In genomic region chr20:59728722-59729430, GRCh38 we compare ENCODE assay signal across 16 cellular contexts.
DNase-seq lines count a peak whose midpoint lies in the region; ATAC-seq and TF ChIP-seq lines count a peak whose summit lies in the region.
"Had no signal": no experiment of that assay in that cellular context is flagged by ENCODE, and none has a peak within 500 bp of the region (broad histone marks: within the 10 kb centered on the region; RNA-seq: fewer than 3 reads in every experiment).

No MANE protein-coding gene starts in this region.

- H3K27me3 ChIP-seq in RWPE2 (ENCODE audit: insufficient read depth, poor library complexity, severe bottlenecking) (peaks cover 90% of the 10 kb centered on the region), neural progenitor cell (no peaks in the 10 kb centered on the region), upper lobe of right lung (peaks cover 26% of the 10 kb centered on the region)

- H3K4me1 ChIP-seq in RWPE2 (ENCODE audit: insufficient read depth, poor library complexity, severe bottlenecking) (no peaks in the 10 kb centered on the region), neural progenitor cell (no peaks in the 10 kb centered on the region), upper lobe of right lung (no peaks in the 10 kb centered on the region)

- H3K79me2 ChIP-seq in neural progenitor cell (ENCODE audit: low read depth) = no peaks in the 10 kb centered on the region

- no peak for ATAC-seq in activated CD8-positive, alpha-beta memory T cell treated with anti-CD3 and anti-CD28 coated beads, Interleukin-2, amount 10 ng/mL, durations not matched to agents 7 days and 5 days
- ATAC-seq in RWPE2 (ENCODE audit: low read depth) = no peak
- ATAC-seq in upper lobe of right lung = no peak
- ATAC-seq in esophagus mucosa = no peak
- ATAC-seq: CD8-positive, alpha-beta T cell had no signal

- H3K36me3 ChIP-seq in RWPE2 (ENCODE audit: low read depth) = no peaks in the 10 kb centered on the region
- no peaks in the 10 kb centered on the region for H3K36me3 ChIP-seq in neural progenitor cell
- no peaks in the 10 kb centered on the region for H3K36me3 ChIP-seq in upper lobe of right lung

- intact Hi-C loops in upper lobe of right lung (cut with DNase I) = no loop called here

- in situ Hi-C loops in KBM-7 (cut with MboI; ENCODE audit: low pct_unique_long_range_greater_than_20kb, low sequenced_read_pairs) = no loop called here

- H3K4me2 ChIP-seq in neural progenitor cell = no peak overlapping the region

- H3K27me3 Mint-ChIP-seq in activated CD8-positive, alpha-beta memory T cell treated with anti-CD3 and anti-CD28 coated beads, Interleukin-2, amount 10 ng/mL, durations not matched to agents 7 days and 5 days = peaks cover 6% of the 10 kb centered on the region
- H3K27me3 Mint-ChIP-seq in neural progenitor cell (ENCODE audit: insufficient read depth, low read depth) = peaks cover 9% of the 10 kb centered on the region

- H3K27ac ChIP-seq in RWPE2 (ENCODE audit: poor library complexity, severe bottlenecking) (no peak overlapping the region), neural progenitor cell (no peak overlapping the region), upper lobe of right lung (no peak overlapping the region)

- peak; percentile 20 for DNase-seq in activated CD8-positive, alpha-beta memory T cell treated with anti-CD3 and anti-CD28 coated beads, Interleukin-2, amount 50 U/mL, for 48 hours
- DNase-seq in activated CD8-positive, alpha-beta memory T cell treated with anti-CD3 and anti-CD28 coated beads, Interleukin-2, amount 10 ng/mL, durations not matched to agents 7 days and 5 days = no peak
- DNase-seq in RWPE2 (ENCODE audit: low spot score) (peak; percentile 77), neural progenitor cell (ENCODE audit: low spot score) (no peak), upper lobe of right lung (peak; percentile 46), KBM-7 (no peak), NOMO-1 treated with DMSO at 0.1 percent for 48 hours (lab: John Stamatoyannopoulos, UW; ENCODE audit: unreplicated experiment) (no peak)
- DNase-seq: 8988T, AML-193, COR-L47, DND-41, GDM1, HCEC 1CT, HFFc6 had no signal

- H3K9me3 ChIP-seq in RWPE2 (ENCODE audit: severe bottlenecking) = no peaks in the 10 kb centered on the region
- H3K9me3 ChIP-seq in neural progenitor cell (ENCODE audit: low read depth) = no peaks in the 10 kb centered on the region
- H3K9me3 ChIP-seq in upper lobe of right lung = no peaks in the 10 kb centered on the region

- H3K9me3 Mint-ChIP-seq in activated CD8-positive, alpha-beta memory T cell treated with anti-CD3 and anti-CD28 coated beads, Interleukin-2, amount 10 ng/mL, durations not matched to agents 7 days and 5 days (ENCODE audit: low read depth) = no peaks in the 10 kb centered on the region
- H3K9me3 Mint-ChIP-seq in neural progenitor cell = no peaks in the 10 kb centered on the region
- H3K9me3 Mint-ChIP-seq: CD8-positive, alpha-beta T cell had no signal

- no peak overlapping the region for H3K27ac Mint-ChIP-seq in activated CD8-positive, alpha-beta memory T cell treated with anti-CD3 and anti-CD28 coated beads, Interleukin-2, amount 10 ng/mL, durations not matched to agents 7 days and 5 days
- peak overlapping the region; percentile 78 for H3K27ac Mint-ChIP-seq in neural progenitor cell
- H3K27ac Mint-ChIP-seq: CD8-positive, alpha-beta T cell; HFFc6 had no signal

- H4K20me1 ChIP-seq in neural progenitor cell (ENCODE audit: low read depth) = no peaks in the 10 kb centered on the region

- no peaks in the 10 kb centered on the region for H3K36me3 Mint-ChIP-seq in activated CD8-positive, alpha-beta memory T cell treated with anti-CD3 and anti-CD28 coated beads, Interleukin-2, amount 10 ng/mL, durations not matched to agents 7 days and 5 days
- no peaks in the 10 kb centered on the region for H3K36me3 Mint-ChIP-seq in neural progenitor cell
- H3K36me3 Mint-ChIP-seq: CD8-positive, alpha-beta T cell had no signal

- H3K4me3 ChIP-seq in RWPE2 (ENCODE audit: severe bottlenecking) (no peak overlapping the region), neural progenitor cell (no peak overlapping the region), upper lobe of right lung (no peak overlapping the region)

- H3K4me1 Mint-ChIP-seq in activated CD8-positive, alpha-beta memory T cell treated with anti-CD3 and anti-CD28 coated beads, Interleukin-2, amount 10 ng/mL, durations not matched to agents 7 days and 5 days = no peaks in the 10 kb centered on the region
- H3K4me1 Mint-ChIP-seq in neural progenitor cell = no peaks in the 10 kb centered on the region

- no peak overlapping the region for H3K4me3 Mint-ChIP-seq in activated CD8-positive, alpha-beta memory T cell treated with anti-CD3 and anti-CD28 coated beads, Interleukin-2, amount 10 ng/mL, durations not matched to agents 7 days and 5 days
- H3K4me3 Mint-ChIP-seq in neural progenitor cell = no peak overlapping the region
- H3K4me3 Mint-ChIP-seq: CD8-positive, alpha-beta T cell; HFFc6 had no signal

- no peak overlapping the region for H3K9ac ChIP-seq in neural progenitor cell

- TF ChIP-seq CTCF in RWPE2 (IDR thresholded peaks at IDR 0.05; ENCODE audit: poor library complexity, severe bottlenecking) (no peak), neural progenitor cell (IDR thresholded peaks at IDR 0.05) (no peak), upper lobe of right lung (IDR thresholded peaks at IDR 0.05) (no peak)

- H3F3A ChIP-seq in neural progenitor cell (ENCODE audit: low read depth) = no peaks in the 10 kb centered on the region

- no peak overlapping the region for H2AFZ ChIP-seq in neural progenitor cell (replicated peaks)

- CTCF ChIA-PET in activated CD8-positive, alpha-beta memory T cell treated with anti-CD3 and anti-CD28 coated beads, Interleukin-2, amount 10 ng/mL, durations not matched to agents 7 days and 5 days (lab: Charles Lee) = no interaction called here

Comparison
In these comparisons a context has a peak if more than half of its experiments do, and no peak if none do; other contexts are left out.
1. DNase-seq: peak in activated CD8-positive, alpha-beta memory T cell treated with anti-CD3 and anti-CD28 coated beads, Interleukin-2, amount 50 U/mL, for 48 hours (single experiment), RWPE2 (single experiment) and upper lobe of right lung (single experiment); none in activated CD8-positive, alpha-beta memory T cell treated with anti-CD3 and anti-CD28 coated beads, Interleukin-2, amount 10 ng/mL, durations not matched to agents 7 days and 5 days (single experiment), neural progenitor cell (single experiment), KBM-7 (single experiment) and NOMO-1 treated with DMSO at 0.1 percent for 48 hours (single experiment).